In genomic region chr22:21927174-21927823, GRCh38 we compare ENCODE assay signal across 20 cellular contexts. TPM values are rescaled to one million over a fixed set of nuclear protein-coding genes. Genes with fewer than 3 reads are reported as not detected.
DNase-seq lines count a peak whose midpoint lies in the region; ATAC-seq and TF ChIP-seq lines count a peak whose summit lies in the region.
"Had no signal": no experiment of that assay in that cellular context is flagged by ENCODE, and none has a peak within 500 bp of the region (broad histone marks: within the 10 kb centered on the region; RNA-seq: fewer than 3 reads in every experiment).

No MANE protein-coding gene starts in this region.

- no peaks in the 10 kb centered on the region for H3K27me3 Mint-ChIP-seq in activated naive CD4-positive, alpha-beta T cell treated with anti-CD3 and anti-CD28 coated beads, Interleukin-2, amount 50 U/mL, for 24 hours
- no peaks in the 10 kb centered on the region for H3K27me3 Mint-ChIP-seq in brain
- H3K27me3 Mint-ChIP-seq in stimulated activated naive B cell treated with anti-CD40 and anti-IgM and Interleukin-4, amounts not matched to agents 10 μg/mL and 1 μg/mL and 100 μg/mL, for 72 hours, result no peaks in the 10 kb centered on the region
- H3K27me3 Mint-ChIP-seq: activated B cell treated with CpG ODN at 0.5 μM for 24 hours; activated naive CD8-positive, alpha-beta T cell treated with anti-CD3 and anti-CD28 coated beads, Interleukin-2, amount 50 U/mL, for 24 hours; naive thymus-derived CD4-positive, alpha-beta T cell had no signal

- no peaks in the 10 kb centered on the region for H3K9me3 Mint-ChIP-seq in activated naive CD4-positive, alpha-beta T cell treated with anti-CD3 and anti-CD28 coated beads, Interleukin-2, amount 50 U/mL, for 24 hours
- H3K9me3 Mint-ChIP-seq in brain, result peaks cover 0 to 2% (median 0%) of the 10 kb centered on the region in 5 experiments
- H3K9me3 Mint-ChIP-seq in stimulated activated naive B cell treated with anti-CD40 and anti-IgM and Interleukin-4, amounts not matched to agents 10 μg/mL and 1 μg/mL and 100 μg/mL, for 72 hours, result no peaks in the 10 kb centered on the region
- H3K9me3 Mint-ChIP-seq: activated B cell treated with CpG ODN at 0.5 μM for 24 hours; activated naive CD8-positive, alpha-beta T cell treated with anti-CD3 and anti-CD28 coated beads, Interleukin-2, amount 50 U/mL, for 24 hours; activated T-helper 2 cell treated with anti-CD3 and anti-CD28 coated beads, Interferon-gamma antibody, Interleukin-2, Interleukin-4, amounts not matched to agents 10 μg/mL and 5 μg/mL and 100 μg/mL, durations not matched to agents 14 hours and 24 hours and 36 hours; naive thymus-derived CD4-positive, alpha-beta T cell had no signal

- TF ChIP-seq CTCF in brain (conservative IDR thresholded peaks at IDR 0.05), result no peak

- H3K36me3 Mint-ChIP-seq in activated naive CD4-positive, alpha-beta T cell treated with anti-CD3 and anti-CD28 coated beads, Interleukin-2, amount 50 U/mL, for 24 hours, result no peaks in the 10 kb centered on the region
- H3K36me3 Mint-ChIP-seq in brain, result peaks cover 48% of the 10 kb centered on the region
- H3K36me3 Mint-ChIP-seq in stimulated activated naive B cell treated with anti-CD40 and anti-IgM and Interleukin-4, amounts not matched to agents 10 μg/mL and 1 μg/mL and 100 μg/mL, for 72 hours, result peaks cover 32 to 44% of the 10 kb centered on the region in 2 donors

- DNase-seq in activated naive CD4-positive, alpha-beta T cell treated with Interleukin-2 at 50 U/mL for 16 hours, result no peak
- peak; percentile 35 for DNase-seq in islet precursor cell
- no peak for DNase-seq in stimulated activated naive B cell treated with anti-CD40 and anti-IgM and Interleukin-4, amounts not matched to agents 10 μg/mL and 1 μg/mL and 100 μg/mL, for 72 hours
- DNase-seq: ACHN; activated B cell treated with CpG ODN at 0.5 μM for 24 hours; activated CD4-positive, alpha-beta T cell treated with anti-CD3 and anti-CD28 coated beads, Interleukin-2, amount 50 U/mL, for 4 hours; activated CD8-positive, alpha-beta memory T cell treated with anti-CD3 and anti-CD28 coated beads, Interleukin-2, amount 50 U/mL, for 48 hours; activated naive CD8-positive, alpha-beta T cell treated with anti-CD3 and anti-CD28 coated beads, Interleukin-2, amount 50 U/mL, for 24 hours; brain microvascular endothelial cell; naive thymus-derived CD4-positive, alpha-beta T cell; NCI-H2081 treated with DMSO at 0.1 percent for 48 hours; pancreas; T1000; uterus had no signal

- peak overlapping the region; percentile 41 for H3K27ac Mint-ChIP-seq in activated naive CD4-positive, alpha-beta T cell treated with anti-CD3 and anti-CD28 coated beads, Interleukin-2, amount 50 U/mL, for 24 hours
- H3K27ac Mint-ChIP-seq in brain, result peak overlapping the region in 4 of 5 experiments; percentile 78 to 94 (median 84)
- H3K27ac Mint-ChIP-seq in stimulated activated naive B cell treated with anti-CD40 and anti-IgM and Interleukin-4, amounts not matched to agents 10 μg/mL and 1 μg/mL and 100 μg/mL, for 72 hours, result peak overlapping the region; percentile 93
- H3K27ac Mint-ChIP-seq: activated B cell treated with CpG ODN at 0.5 μM for 24 hours; activated naive CD8-positive, alpha-beta T cell treated with anti-CD3 and anti-CD28 coated beads, Interleukin-2, amount 50 U/mL, for 24 hours; activated T-helper 2 cell treated with anti-CD3 and anti-CD28 coated beads, Interferon-gamma antibody, Interleukin-2, Interleukin-4, amounts not matched to agents 10 μg/mL and 5 μg/mL and 100 μg/mL, durations not matched to agents 14 hours and 24 hours and 36 hours; naive thymus-derived CD4-positive, alpha-beta T cell had no signal

- H3K4me1 Mint-ChIP-seq in activated naive CD4-positive, alpha-beta T cell treated with anti-CD3 and anti-CD28 coated beads, Interleukin-2, amount 50 U/mL, for 24 hours, result no peaks in the 10 kb centered on the region
- H3K4me1 Mint-ChIP-seq in brain, result peaks cover 33% of the 10 kb centered on the region
- peaks cover 4 to 13% of the 10 kb centered on the region in 2 donors for H3K4me1 Mint-ChIP-seq in stimulated activated naive B cell treated with anti-CD40 and anti-IgM and Interleukin-4, amounts not matched to agents 10 μg/mL and 1 μg/mL and 100 μg/mL, for 72 hours
- H3K4me1 Mint-ChIP-seq: activated naive CD8-positive, alpha-beta T cell treated with anti-CD3 and anti-CD28 coated beads, Interleukin-2, amount 50 U/mL, for 24 hours; naive thymus-derived CD4-positive, alpha-beta T cell had no signal

- no peak overlapping the region for H3K4me3 Mint-ChIP-seq in activated naive CD4-positive, alpha-beta T cell treated with anti-CD3 and anti-CD28 coated beads, Interleukin-2, amount 50 U/mL, for 24 hours
- no peak overlapping the region for H3K4me3 Mint-ChIP-seq in brain
- H3K4me3 Mint-ChIP-seq in stimulated activated naive B cell treated with anti-CD40 and anti-IgM and Interleukin-4, amounts not matched to agents 10 μg/mL and 1 μg/mL and 100 μg/mL, for 72 hours, result no peak overlapping the region
- H3K4me3 Mint-ChIP-seq: activated B cell treated with CpG ODN at 0.5 μM for 24 hours; activated naive CD8-positive, alpha-beta T cell treated with anti-CD3 and anti-CD28 coated beads, Interleukin-2, amount 50 U/mL, for 24 hours; naive thymus-derived CD4-positive, alpha-beta T cell had no signal

- ATAC-seq in stimulated activated naive B cell treated with anti-CD40 and anti-IgM and Interleukin-4, amounts not matched to agents 10 μg/mL and 1 μg/mL and 100 μg/mL, for 72 hours (replicated peaks), result no peak
- ATAC-seq in GM19455 (IDR thresholded peaks at IDR 0.05; ENCODE audit: unreplicated experiment), result no peak
- no peak for ATAC-seq in GM19397 (IDR thresholded peaks at IDR 0.05; ENCODE audit: unreplicated experiment)
- ATAC-seq in HG03378 (IDR thresholded peaks at IDR 0.05; ENCODE audit: unreplicated experiment), result no peak
- ATAC-seq: naive thymus-derived CD4-positive, alpha-beta T cell had no signal

RNA-seq across cellular contexts. Expression of gene PPM1F, which starts 25.3 kb away (rescaled TPM):
- polyA plus RNA-seq in brain (ENCODE audit: insufficient read depth, low read depth, low replicate concordance), result 9.3 TPM

RNA-seq across cellular contexts. Expression of gene TOP3B, which starts 55.3 kb away (rescaled TPM):
- 9.0 TPM for polyA plus RNA-seq in brain (ENCODE audit: insufficient read depth, low read depth, low replicate concordance)

RNA-seq across cellular contexts. Expression of gene MAPK1, which starts 59.9 kb away (rescaled TPM):
- polyA plus RNA-seq in brain (ENCODE audit: insufficient read depth, low read depth, low replicate concordance), result 59.2 TPM

Comparison
In these comparisons a context has a peak if more than half of its experiments do, and no peak if none do; other contexts are left out.
1. H3K27ac Mint-ChIP-seq: peak in every context shown above with its lines; median percentile 93 in stimulated activated naive B cell treated with anti-CD40 and anti-IgM and Interleukin-4, amounts not matched to agents 10 μg/mL and 1 μg/mL and 100 μg/mL, for 72 hours; 84 in brain; 41 in activated naive CD4-positive, alpha-beta T cell treated with anti-CD3 and anti-CD28 coated beads, Interleukin-2, amount 50 U/mL, for 24 hours.